ENCODE assay signal across 17 cellular contexts in the genomic region with DNA sequence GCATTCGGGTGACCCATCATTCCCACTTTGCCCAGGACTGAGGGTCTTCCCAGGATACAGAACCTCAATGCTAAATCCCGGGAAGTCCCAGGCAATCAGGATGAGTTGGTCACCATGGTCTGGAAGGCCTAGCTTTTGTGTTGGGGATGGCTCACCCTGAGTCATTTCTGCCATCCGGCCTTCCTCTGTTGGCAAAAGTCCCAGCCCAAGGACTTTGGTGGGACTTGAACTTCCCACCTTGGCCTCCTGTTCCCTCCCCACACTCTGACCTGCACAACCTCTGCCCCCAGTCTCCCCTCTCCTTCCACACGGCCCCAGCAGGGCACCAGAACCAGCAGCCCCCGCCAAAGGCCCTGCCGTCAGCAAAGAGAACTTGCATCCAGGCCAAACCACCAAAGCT. TPM values are rescaled to one million over a fixed set of nuclear protein-coding genes. Genes with fewer than 3 reads are reported as not detected.
DNase-seq lines count a peak whose midpoint lies in the region; ATAC-seq and TF ChIP-seq lines count a peak whose summit lies in the region.
"Had no signal": no experiment of that assay in that cellular context is flagged by ENCODE, and none has a peak within 500 bp of the region (broad histone marks: within the 10 kb centered on the region; RNA-seq: fewer than 3 reads in every experiment).

No MANE protein-coding gene starts in this region.

- TF ChIP-seq CTCF in GM13976 (IDR thresholded peaks at IDR 0.05; ENCODE audit: borderline replicate concordance, control extremely low read depth, extremely low read depth, insufficient read depth, missing control alignments) (no peak), RWPE1 (conservative IDR thresholded peaks at IDR 0.05; ENCODE audit: low read depth) (no peak), progenitor cell of endocrine pancreas (IDR thresholded peaks at IDR 0.05; ENCODE audit: unreplicated experiment) (no peak)

- H3K4me1 Mint-ChIP-seq in progenitor cell of endocrine pancreas (ENCODE audit: low read depth): no peaks in the 10 kb centered on the region
- H3K4me1 Mint-ChIP-seq in naive thymus-derived CD8-positive, alpha-beta T cell: peaks cover 11 to 38% (median 22%) of the 10 kb centered on the region in 4 donors

- H3K9me3 Mint-ChIP-seq in progenitor cell of endocrine pancreas (ENCODE audit: low read depth): peaks cover 7% of the 10 kb centered on the region
- H3K9me3 Mint-ChIP-seq in naive thymus-derived CD8-positive, alpha-beta T cell: peaks cover 0 to 12% (median 4%) of the 10 kb centered on the region in 9 donors

- ATAC-seq in HG03175 (IDR thresholded peaks at IDR 0.05; ENCODE audit: unreplicated experiment): no peak
- no peak for ATAC-seq in naive thymus-derived CD8-positive, alpha-beta T cell

- H3K27ac ChIP-seq in RWPE1 (peak overlapping the region; percentile 85), epithelial cell of prostate (peak overlapping the region; percentile 53)
- H3K27ac ChIP-seq: prostate gland, SK-N-MC had no signal

- peak overlapping the region; percentile 54 for H3K27ac Mint-ChIP-seq in progenitor cell of endocrine pancreas
- no peak overlapping the region for H3K27ac Mint-ChIP-seq in naive thymus-derived CD8-positive, alpha-beta T cell

- CTCF ChIA-PET in RWPE1 (lab: Yijun Ruan, JAX): interaction anchor here (0.7 to 1.5 kb wide), 3 partner anchors 19 to 172 kb away, joined by 3 read pairs; no protein-coding TSS in a partner anchor

- H3K4me3 Mint-ChIP-seq in progenitor cell of endocrine pancreas (ENCODE audit: low read depth): no peak overlapping the region
- peak overlapping the region in 1 of 10 donors; percentile 52 for H3K4me3 Mint-ChIP-seq in naive thymus-derived CD8-positive, alpha-beta T cell

- H3K36me3 Mint-ChIP-seq in progenitor cell of endocrine pancreas (ENCODE audit: insufficient read depth): no peaks in the 10 kb centered on the region
- H3K36me3 Mint-ChIP-seq in naive thymus-derived CD8-positive, alpha-beta T cell: peaks cover 0 to 6% (median 0%) of the 10 kb centered on the region in 3 donors
- H3K36me3 Mint-ChIP-seq: memory B cell had no signal

- DNase-seq in GM13976 (ENCODE audit: low spot score): peak; percentile 21
- peak; percentile 75 for DNase-seq in RWPE1 (ENCODE audit: low spot score)
- no peak for DNase-seq in epithelial cell of prostate (ENCODE audit: low read depth, low spot score)
- DNase-seq in progenitor cell of endocrine pancreas (ENCODE audit: low spot score, unreplicated experiment): no peak
- DNase-seq in cortex of kidney (lab: John Stamatoyannopoulos, UW): no peak
- DNase-seq in mucosa of gallbladder (ENCODE audit: low spot score): no peak
- no peak for DNase-seq in naive thymus-derived CD8-positive, alpha-beta T cell
- DNase-seq: activated CD4-positive, alpha-beta T cell treated with anti-CD3 and anti-CD28 coated beads for 48 hours; activated effector memory CD4-positive, alpha-beta T cell treated with anti-CD3 and anti-CD28 coated beads, Interleukin-2, amount 50 U/mL, for 16 hours; dorsolateral prefrontal cortex; heart right ventricle; NCI-H526 treated with DMSO at 0.1 percent for 48 hours; stimulated activated CD4-positive, alpha-beta T cell treated with anti-CD3 and anti-CD28 coated beads, Interleukin-4, amount 100 ng/mL, for 1 hour had no signal

- peaks cover 15% of the 10 kb centered on the region for H3K27me3 Mint-ChIP-seq in progenitor cell of endocrine pancreas
- H3K27me3 Mint-ChIP-seq in naive thymus-derived CD8-positive, alpha-beta T cell: peaks cover 1 to 26% (median 4%) of the 10 kb centered on the region in 5 donors

- in situ Hi-C loops in GM13976 (cut with MboI; ENCODE audit: low sequenced_read_pairs, unreplicated experiment): no loop called here

- POLR2A ChIA-PET in RWPE1 (lab: Yijun Ruan, JAX; ENCODE audit: low non-redundant PET): no interaction called here
- POLR2A ChIA-PET in naive thymus-derived CD8-positive, alpha-beta T cell (lab: Charles Lee): no interaction called here

RNA-seq across cellular contexts. Expression of a gene that starts 24.6 kb away (rescaled TPM):
- total RNA-seq in progenitor cell of endocrine pancreas: 218 and 251 TPM in 2 replicates
- total RNA-seq in mucosa of gallbladder: 210 TPM
- 10 to 100 TPM; 86.3 to 86.7 TPM for total RNA-seq in naive thymus-derived CD8-positive, alpha-beta T cell
- 10 to 100 TPM in 1 of 3 donors, 1 to 10 TPM in 2; 2.3 to 18.7 (median 3.5) TPM for polyA plus RNA-seq in naive thymus-derived CD8-positive, alpha-beta T cell

Comparison
In these comparisons a context has a peak if more than half of its experiments do, and no peak if none do; other contexts are left out.
1. DNase-seq: peak in GM13976 (single experiment) and RWPE1 (single experiment); none in epithelial cell of prostate (single experiment), progenitor cell of endocrine pancreas (single experiment), cortex of kidney (single experiment), mucosa of gallbladder (single experiment) and naive thymus-derived CD8-positive, alpha-beta T cell (0 of 10).